In genomic region chr2:197559656-197560055, GRCh38 we compare ENCODE assay signal across 1 cellular context.
TF ChIP-seq lines count a peak whose summit lies in the region.

No MANE protein-coding gene starts in this region.

TF ChIP-seq in GM23338, 12 proteins besides CTCF, POLR2A, EP300 and RAD21 (continued from another document):
- TF ChIP-seq ZNF462 (CRISPR knock-in tag; IDR thresholded peaks at IDR 0.05), result no peak
- TF ChIP-seq ZNF114 (CRISPR knock-in tag; IDR thresholded peaks at IDR 0.05), result no peak
